In genomic region chr17:2107506-2107905, GRCh38 we compare ENCODE assay signal across 18 cellular contexts. TPM values are rescaled to one million over a fixed set of nuclear protein-coding genes. Genes with fewer than 3 reads are reported as not detected.
DNase-seq lines count a peak whose midpoint lies in the region; ATAC-seq and TF ChIP-seq lines count a peak whose summit lies in the region.
"Had no signal": no experiment of that assay in that cellular context is flagged by ENCODE, and none has a peak within 500 bp of the region (broad histone marks: within the 10 kb centered on the region; RNA-seq: fewer than 3 reads in every experiment).

No MANE protein-coding gene starts in this region.

- no peak for TF ChIP-seq CTCF in tibial artery (IDR thresholded peaks at IDR 0.05)
- no peak for TF ChIP-seq CTCF in spleen (IDR thresholded peaks at IDR 0.05 in 8 of 11, conservative IDR thresholded peaks at IDR 0.05 in 3 of 11)

- H3K4me3 Mint-ChIP-seq in T-helper 2 cell treated with Interferon-gamma antibody and Interleukin-4, amounts not matched to agents 5 μg/mL and 100 μg/mL, for 36 hours = no peak overlapping the region
- H3K4me3 Mint-ChIP-seq: activated T-helper 17 cell treated with anti-CD3 and anti-CD28 coated beads, Interleukin-2, amount 50 U/mL, for 72 hours had no signal

- TF ChIP-seq POLR2A in spleen (IDR thresholded peaks at IDR 0.05) = no peak

- peak overlapping the region; percentile 29 for H3K27ac Mint-ChIP-seq in T-helper 2 cell treated with Interferon-gamma antibody and Interleukin-4, amounts not matched to agents 5 μg/mL and 100 μg/mL, for 36 hours
- H3K27ac Mint-ChIP-seq: activated T-helper 17 cell treated with anti-CD3 and anti-CD28 coated beads, Interleukin-2, amount 50 U/mL, for 72 hours had no signal

- 100% methylated on average over 3 of the region's 3 CpGs for WGBS in mesenchymal stem cell
- WGBS in spleen, 5 donors = 89 to 100% (median 93%) methylated on average over 3 of the region's 3 CpGs

- H3K79me1 ChIP-seq in mesenchymal stem cell (replicated peaks; ENCODE audit: low read length, poor library complexity, severe bottlenecking) = peaks cover 29% of the 10 kb centered on the region

- DNase-seq in T-helper 2 cell treated with Interferon-gamma antibody and Interleukin-4, amounts not matched to agents 5 μg/mL and 100 μg/mL, for 36 hours (ENCODE audit: low spot score) = no peak
- DNase-seq in T-helper 2 cell = no peak
- DNase-seq in cerebellar nuclear complex (lab: John Stamatoyannopoulos, UW) = peak; percentile 86 to 93
- DNase-seq in mesenchymal stem cell = no peak
- peak; percentile 67 to 86 for DNase-seq in tibial artery
- DNase-seq in SIG-M5 treated with dmso at 0.1 percent for 504 hours (lab: John Stamatoyannopoulos, UW; ENCODE audit: unreplicated experiment) = no peak
- no peak for DNase-seq in spleen
- DNase-seq: effector memory CD4-positive, alpha-beta T cell; esophagus squamous epithelium; NCI-H1417; NCI-H774; nucleus accumbens; stimulated activated naive CD4-positive, alpha-beta T cell had no signal

- peaks cover 0 to 14% of the 10 kb centered on the region in 2 experiments for H3K36me3 ChIP-seq in mesenchymal stem cell (ENCODE audit: control insufficient read depth in 1 of 2, insufficient read depth in 2 of 2, low read depth in 1 of 2, low read length in 2 of 2)
- no peaks in the 10 kb centered on the region for H3K36me3 ChIP-seq in tibial artery
- H3K36me3 ChIP-seq in spleen = peaks cover 0 to 15% (median 0%) of the 10 kb centered on the region in 6 donors
- H3K36me3 ChIP-seq: adrenal gland had no signal

- H3K9me3 ChIP-seq in mesenchymal stem cell (ENCODE audit: control insufficient read depth, low read length) (no peaks in the 10 kb centered on the region), tibial artery (no peaks in the 10 kb centered on the region), spleen (no peaks in the 10 kb centered on the region)
- H3K9me3 ChIP-seq: adrenal gland; BLaER1 treated with 17β-estradiol and CSF1 and Interleukin-3, amounts not matched to agents 10 nM and 100 nM; esophagus squamous epithelium had no signal

- H3K27me3 ChIP-seq in mesenchymal stem cell (ENCODE audit: control insufficient read depth in 1 of 2, insufficient read depth in 1 of 2, low read length in 2 of 2) (no peaks in the 10 kb centered on the region), tibial artery (no peaks in the 10 kb centered on the region), spleen (replicated peaks in 1 of 7) (no peaks in the 10 kb centered on the region)
- H3K27me3 ChIP-seq: adrenal gland; BLaER1 treated with 17β-estradiol and CSF1 and Interleukin-3, amounts not matched to agents 10 nM and 100 nM; esophagus squamous epithelium had no signal

- no peak overlapping the region for H3K23ac ChIP-seq in mesenchymal stem cell (ENCODE audit: low read length in 2 of 2)

- peaks cover 26% of the 10 kb centered on the region for H3K36me3 Mint-ChIP-seq in T-helper 2 cell treated with Interferon-gamma antibody and Interleukin-4, amounts not matched to agents 5 μg/mL and 100 μg/mL, for 36 hours (ENCODE audit: low read depth)

- H3K27ac ChIP-seq in mesenchymal stem cell (ENCODE audit: low read length, poor library complexity, severe bottlenecking) (no peak overlapping the region), tibial artery (peak overlapping the region; percentile 61 to 65), spleen (no peak overlapping the region)
- H3K27ac ChIP-seq: BLaER1 treated with 17β-estradiol and CSF1 and Interleukin-3, amounts not matched to agents 10 nM and 100 nM had no signal

- no peak overlapping the region for H3K4me3 ChIP-seq in mesenchymal stem cell (ENCODE audit: insufficient read depth in 1 of 2, low read depth in 1 of 2, low read length in 2 of 2)
- H3K4me3 ChIP-seq in tibial artery = no peak overlapping the region
- no peak overlapping the region for H3K4me3 ChIP-seq in spleen
- H3K4me3 ChIP-seq: adrenal gland; BLaER1 treated with 17β-estradiol and CSF1 and Interleukin-3, amounts not matched to agents 10 nM and 100 nM; esophagus squamous epithelium had no signal

- no peak overlapping the region for H3K4me2 ChIP-seq in mesenchymal stem cell (ENCODE audit: low read length, poor library complexity, severe bottlenecking)

- no peaks in the 10 kb centered on the region for H3K27me3 Mint-ChIP-seq in T-helper 2 cell treated with Interferon-gamma antibody and Interleukin-4, amounts not matched to agents 5 μg/mL and 100 μg/mL, for 36 hours (ENCODE audit: low read depth)
- H3K27me3 Mint-ChIP-seq: activated T-helper 17 cell treated with anti-CD3 and anti-CD28 coated beads, Interleukin-2, amount 50 U/mL, for 72 hours had no signal

- no peak for ATAC-seq in GM21526 (IDR thresholded peaks at IDR 0.05; ENCODE audit: low FRiP score, unreplicated experiment)
- ATAC-seq: activated T-helper 17 cell treated with anti-CD3 and anti-CD28 coated beads, Interleukin-2, amount 50 U/mL, for 72 hours; Panc1 had no signal

- no peak overlapping the region for H3K9ac ChIP-seq in mesenchymal stem cell (ENCODE audit: low read length)
- H3K9ac ChIP-seq: BLaER1 treated with 17β-estradiol and CSF1 and Interleukin-3, amounts not matched to agents 10 nM and 100 nM had no signal

- no peak overlapping the region for H2BK15ac ChIP-seq in mesenchymal stem cell (ENCODE audit: low read depth, poor library complexity, severe bottlenecking)

- H2AK5ac ChIP-seq in mesenchymal stem cell (ENCODE audit: low read length, severe bottlenecking) = no peak overlapping the region

- H3K4me1 ChIP-seq in mesenchymal stem cell (ENCODE audit: control insufficient read depth, insufficient read depth, low read depth, low read length) = peaks cover 6% of the 10 kb centered on the region
- peaks cover 0 to 30% (median 20%) of the 10 kb centered on the region in 4 donors for H3K4me1 ChIP-seq in tibial artery
- peaks cover 0 to 31% (median 11%) of the 10 kb centered on the region in 6 donors for H3K4me1 ChIP-seq in spleen

- H4K8ac ChIP-seq in mesenchymal stem cell (ENCODE audit: low read length) = peak overlapping the region; percentile 33

- no peak overlapping the region for H3K4ac ChIP-seq in mesenchymal stem cell (ENCODE audit: low read depth in 1 of 2, low read length in 2 of 2)

- intact Hi-C loops in tibial artery (cut with DNase I; ENCODE audit: low total_unique reads) (no loop called here), spleen (cut with DNase I; ENCODE audit: low total_unique reads) (no loop called here)

- H2BK5ac ChIP-seq in mesenchymal stem cell (ENCODE audit: low read depth, low read length, poor library complexity, severe bottlenecking) = no peak overlapping the region

- H4K91ac ChIP-seq in mesenchymal stem cell (ENCODE audit: low read length) = no peak overlapping the region

- H3K14ac ChIP-seq in mesenchymal stem cell (ENCODE audit: low read length in 2 of 2) = no peak overlapping the region

- H2BK120ac ChIP-seq in mesenchymal stem cell (ENCODE audit: low read depth, low read length) = no peak overlapping the region

- H2BK12ac ChIP-seq in mesenchymal stem cell (ENCODE audit: low read length in 2 of 2) = peak overlapping the region in 1 of 2 experiments; percentile 18

- peaks cover 32% of the 10 kb centered on the region for H3K4me1 Mint-ChIP-seq in T-helper 2 cell treated with Interferon-gamma antibody and Interleukin-4, amounts not matched to agents 5 μg/mL and 100 μg/mL, for 36 hours (ENCODE audit: low read depth)

- no peak overlapping the region for H2AFZ ChIP-seq in mesenchymal stem cell (ENCODE audit: low read depth, low read length)

- H3K9me3 Mint-ChIP-seq in T-helper 2 cell treated with Interferon-gamma antibody and Interleukin-4, amounts not matched to agents 5 μg/mL and 100 μg/mL, for 36 hours = no peaks in the 10 kb centered on the region
- H3K9me3 Mint-ChIP-seq: activated T-helper 17 cell treated with anti-CD3 and anti-CD28 coated beads, Interleukin-2, amount 50 U/mL, for 72 hours had no signal

- peak overlapping the region in 1 of 2 experiments; percentile 76 for H3K18ac ChIP-seq in mesenchymal stem cell (ENCODE audit: low read depth in 1 of 2, low read length in 2 of 2)

RNA-seq across cellular contexts. Expression of gene HIC1, which starts 52.6 kb away (rescaled TPM):
- polyA plus RNA-seq in mesenchymal stem cell (2013, experiment 1 of 2) = 25.3 TPM
- 23.9 TPM for polyA plus RNA-seq in mesenchymal stem cell (2013, experiment 2 of 2)
- 10 to 100 TPM in 6 of 7 donors, 1 to 10 TPM in 1; 7.0 to 59.6 (median 23.3) TPM for total RNA-seq in spleen
- 1 to 10 TPM; 1.3 to 4.7 (median 2.6) TPM for polyA plus RNA-seq in spleen

Comparison
In these comparisons a context has a peak if more than half of its experiments do, and no peak if none do; other contexts are left out.
1. DNase-seq: peak in cerebellar nuclear complex (2 of 2) and tibial artery (2 of 2); none in T-helper 2 cell treated with Interferon-gamma antibody and Interleukin-4, amounts not matched to agents 5 μg/mL and 100 μg/mL, for 36 hours (single experiment), T-helper 2 cell (0 of 5), mesenchymal stem cell (single experiment), SIG-M5 treated with dmso at 0.1 percent for 504 hours (single experiment) and spleen (single experiment).
2. H3K27ac ChIP-seq: peak in tibial artery (2 of 2); none in mesenchymal stem cell (single experiment) and spleen (0 of 8).